16 cellular contexts compared by ENCODE assay signal in the genomic region with DNA sequence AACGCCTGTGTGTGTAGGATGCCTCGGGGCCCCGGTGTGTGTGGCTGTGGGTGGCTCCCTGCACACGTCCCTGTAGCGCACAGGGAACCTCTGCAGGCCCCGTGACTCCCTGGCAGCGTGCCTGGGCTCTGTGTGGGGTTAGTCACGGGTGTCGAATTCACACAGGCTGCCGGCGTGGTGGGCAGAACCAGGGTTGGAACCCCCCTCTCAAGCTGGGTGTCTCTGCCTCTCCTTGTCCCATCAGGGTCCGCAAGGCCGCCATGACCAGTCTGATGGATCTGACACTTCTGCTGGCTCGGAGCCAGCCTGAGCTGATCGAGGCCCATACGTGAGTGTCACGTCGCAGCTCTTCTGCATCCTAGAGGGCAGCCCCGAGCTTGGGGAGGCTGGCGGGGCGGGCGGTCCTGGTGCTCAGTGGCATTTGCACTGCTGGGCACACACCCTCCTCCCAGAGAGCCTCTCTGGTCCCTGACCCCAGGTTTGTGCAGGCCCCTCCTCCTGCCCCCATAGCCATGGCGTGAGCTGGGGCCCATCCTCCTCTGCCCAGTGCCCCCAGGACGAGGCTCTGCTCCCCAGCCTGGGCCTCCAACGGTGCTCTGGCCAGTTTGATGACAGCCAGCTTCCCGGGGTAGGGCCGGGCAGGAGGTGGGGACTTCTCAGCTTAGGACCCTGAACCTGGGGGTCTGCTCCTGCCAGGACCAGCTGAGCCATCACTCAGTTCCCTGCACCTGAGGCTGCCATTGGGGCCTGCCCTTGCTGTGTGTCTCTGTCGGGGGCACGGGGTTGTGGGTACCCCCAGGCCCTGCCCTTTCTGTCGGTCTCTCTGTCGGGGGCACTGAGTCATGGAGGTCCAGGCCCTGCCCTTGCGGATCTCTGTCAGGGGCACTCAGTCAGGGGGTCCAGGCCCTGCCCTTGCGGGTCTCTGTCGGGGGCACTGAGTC.
"Had no signal": no experiment of that assay in that cellular context is flagged by ENCODE, and none has a peak within 500 bp of the region (broad histone marks: within the 10 kb centered on the region; RNA-seq: fewer than 3 reads in every experiment).

No MANE protein-coding gene starts in this region.

- H3K27me3 ChIP-seq: breast epithelium, colonic mucosa, uterus had no signal

- H3K27ac Mint-ChIP-seq: activated naive CD8-positive, alpha-beta T cell treated with anti-CD3 and anti-CD28 coated beads, Interleukin-2, amount 10 ng/mL, durations not matched to agents 7 days and 5 days had no signal

- ATAC-seq: activated CD4-positive, CD25-positive, alpha-beta regulatory T cell treated with anti-CD3 and anti-CD28 coated beads, Interleukin-2, amount 50 U/mL, for 24 hours; naive thymus-derived CD4-positive, alpha-beta T cell had no signal

- FAIRE-seq: endothelial cell of umbilical vein, keratinocyte had no signal

- H3K4me3 Mint-ChIP-seq: activated naive CD8-positive, alpha-beta T cell treated with anti-CD3 and anti-CD28 coated beads, Interleukin-2, amount 10 ng/mL, durations not matched to agents 7 days and 5 days; naive thymus-derived CD4-positive, alpha-beta T cell had no signal

- H3K36me3 ChIP-seq: breast epithelium, colonic mucosa, uterus had no signal

- H3K27me3 Mint-ChIP-seq: activated naive CD8-positive, alpha-beta T cell treated with anti-CD3 and anti-CD28 coated beads, Interleukin-2, amount 10 ng/mL, durations not matched to agents 7 days and 5 days; naive thymus-derived CD4-positive, alpha-beta T cell had no signal

- H3K9me3 ChIP-seq: breast epithelium, colonic mucosa, prostate gland, uterus had no signal

- H3K4me1 ChIP-seq: colonic mucosa, prostate gland had no signal

- H3K4me3 ChIP-seq: breast epithelium, colonic mucosa, lung, prostate gland, uterus had no signal

- H3K27ac ChIP-seq: breast epithelium, colonic mucosa, prostate gland, uterus had no signal

- DNase-seq: activated CD4-positive, alpha-beta T cell treated with anti-CD3 and anti-CD28 coated beads, Interleukin-2, amount 50 U/mL, for 4 hours; activated gamma-delta T cell; activated naive CD8-positive, alpha-beta T cell treated with anti-CD3 and anti-CD28 coated beads, Interleukin-2, amount 10 ng/mL, durations not matched to agents 7 days and 5 days; activated T-cell treated with anti-CD3 and anti-CD28 coated beads, Interleukin-2, amount 50 U/mL, for 1 hour; colonic mucosa; effector CD4-positive, alpha-beta T cell; foreskin melanocyte; naive thymus-derived CD4-positive, alpha-beta T cell; stimulated activated CD4-positive, alpha-beta T cell treated with anti-CD3 and anti-CD28 coated beads, Interleukin-4, amount 100 ng/mL, for 24 hours; uterus had no signal

- H3K9me3 Mint-ChIP-seq: activated naive CD8-positive, alpha-beta T cell treated with anti-CD3 and anti-CD28 coated beads, Interleukin-2, amount 10 ng/mL, durations not matched to agents 7 days and 5 days; naive thymus-derived CD4-positive, alpha-beta T cell had no signal

- H3K4me1 Mint-ChIP-seq: activated naive CD8-positive, alpha-beta T cell treated with anti-CD3 and anti-CD28 coated beads, Interleukin-2, amount 10 ng/mL, durations not matched to agents 7 days and 5 days; naive thymus-derived CD4-positive, alpha-beta T cell had no signal
